Comparison of ENCODE assay signal across 9 cellular contexts in genomic region chr1:110433803-110434202, GRCh38. TPM values are rescaled to one million over a fixed set of nuclear protein-coding genes. Genes with fewer than 3 reads are reported as not detected.
DNase-seq lines count a peak whose midpoint lies in the region; ATAC-seq, FAIRE-seq and TF ChIP-seq lines count a peak whose summit lies in the region.
"Had no signal": no experiment of that assay in that cellular context is flagged by ENCODE, and none has a peak within 500 bp of the region (broad histone marks: within the 10 kb centered on the region; RNA-seq: fewer than 3 reads in every experiment).

No MANE protein-coding gene starts in this region.

- 0 out of 5 replicates have a peak, but pooled peaks of 1 of the 2 experiments have one; percentile 29 for TF ChIP-seq RAD21 in A549 (conservative IDR thresholded peaks at IDR 0.05 in 1 of 2, IDR thresholded peaks at IDR 0.05 in 1 of 2)

- no peak overlapping the region for H3K4me3 ChIP-seq in A549
- H3K4me3 ChIP-seq in right cardiac atrium (ENCODE audit: low read length) = no peak overlapping the region

- WGBS in A549 (ENCODE audit: missing lambda C conversion rate) = 21% methylated on average over 3 of the region's 3 CpGs
- 40% methylated on average over 3 of the region's 3 CpGs for WGBS in right cardiac atrium

- peak overlapping the region; percentile 20 to 73; a peak in 4 of 6 replicates for H3K27ac ChIP-seq in A549
- no peak overlapping the region for H3K27ac ChIP-seq in right cardiac atrium (ENCODE audit: low read length)

- peak overlapping the region; percentile 41 for H3K4me2 ChIP-seq in A549

- peak; percentile 11; the same call in 1 of the 3 replicates for TF ChIP-seq CTCF in A549 (IDR thresholded peaks at IDR 0.05)

- H3K27me3 ChIP-seq in right cardiac atrium (ENCODE audit: control insufficient read depth, insufficient read depth) = no peaks in the 10 kb centered on the region

- CTCF ChIA-PET in A549 (lab: Yijun Ruan, JAX) (interaction anchor here (0.7 to 11.4 kb wide), 14 partner anchors 11 to 306 kb away, joined by 3 to 140 read pairs (median 4); partner anchors contain the start of gene RBM15), HEK293T (lab: Yijun Ruan, JAX) (interaction anchor here (0.7 kb wide), 1 partner anchor 237 kb away, joined by 3 read pairs; no protein-coding TSS in a partner anchor)

- no peaks in the 10 kb centered on the region for H3K9me3 ChIP-seq in A549
- H3K9me3 ChIP-seq in right cardiac atrium (ENCODE audit: control insufficient read depth, low read length) = no peaks in the 10 kb centered on the region

- ATAC-seq in A549 (peak; percentile 96 to 97), right cardiac atrium (peak; percentile 74 to 83)

- peak; percentile 54 to 64 for DNase-seq in A549 (ENCODE audit: low read depth in 1 of 2, low spot score in 1 of 2)
- peak; percentile 69 for DNase-seq in HEK293T (ENCODE audit: extremely low spot score)
- peak; percentile 51 for DNase-seq in SKM-1 (lab: John Stamatoyannopoulos, UW; ENCODE audit: unreplicated experiment)
- peak; percentile 65 to 78 (median 74) for DNase-seq in right cardiac atrium
- DNase-seq in stimulated activated CD4-positive, alpha-beta T cell treated with anti-CD3 and anti-CD28 coated beads, Interleukin-2, amount 100 ng/mL, for 48 hours = no peak
- DNase-seq in hippocampal formation (lab: John Stamatoyannopoulos, UW) = no peak
- DNase-seq in cerebellar cortex (ENCODE audit: low spot score) = no peak
- no peak for DNase-seq in epidermal melanocyte (ENCODE audit: insufficient read length, low spot score)

- TF ChIP-seq EP300 in A549 (IDR thresholded peaks at IDR 0.05) = no peak

- FAIRE-seq in A549 (lab: Jason Lieb, UNC) = no peak
- FAIRE-seq: keratinocyte had no signal

- intact Hi-C loops in right cardiac atrium (cut with DNase I) = no loop called here

- POLR2A ChIA-PET in A549 (lab: Yijun Ruan, JAX) (interaction anchor here (1.4 kb wide), 1 partner anchor 95 kb away, joined by 5 read pairs; the partner anchor contains the start of gene RBM15), HEK293T (lab: Yijun Ruan, JAX) (interaction anchor here (1.1 to 2.3 kb wide), 2 partner anchors 25 to 95 kb away, joined by 3 to 7 read pairs; no protein-coding TSS in a partner anchor)

- H3K4me1 ChIP-seq in A549 (peaks cover 12% of the 10 kb centered on the region), right cardiac atrium (ENCODE audit: control insufficient read depth, insufficient read depth, low read length) (peaks cover 4% of the 10 kb centered on the region)

- TF ChIP-seq POLR2A in A549 (IDR thresholded peaks at IDR 0.05; ENCODE audit: low read length) = no peak

TF ChIP-seq in A549, 52 proteins besides CTCF, POLR2A, EP300 and RAD21:
- TF ChIP-seq SMC3 (IDR thresholded peaks at IDR 0.05) (0 out of 3 replicates have a peak, but pooled peaks have one; percentile 20), ZNF302 (CRISPR knock-in tag; IDR thresholded peaks at IDR 0.05) (no peak), CEBPB (IDR thresholded peaks at IDR 0.05) (peak; percentile 69 to 75; a peak in 3 of 4 replicates)

TF ChIP-seq in HEK293T, 16 proteins besides CTCF, POLR2A, EP300 and RAD21:
- peak; percentile 44 for TF ChIP-seq PKNOX1 (IDR thresholded peaks at IDR 0.05)
- no peak for TF ChIP-seq NFRKB (IDR thresholded peaks at IDR 0.05)

RNA-seq across cellular contexts. Expression of gene PROK1, which starts 17.1 kb away (rescaled TPM):
- polyA plus RNA-seq in A549 (2011; rRNA removed) (not detected in 2 replicates), A549 (2017; fragmentation: RNase III; extraction: RNeasy Plus Mini Kit Qiagen cat#74134 plus additional on column Dnase treatment) (not detected in 3 replicates), right cardiac atrium (2.6 TPM)
- not detected in 2 replicates for polyA plus RNA-seq in A549 (2012; cell fraction: cytosol; rRNA removed)
- polyA plus RNA-seq in A549 (2012; cell fraction: nucleus; rRNA removed) = not detected in 2 replicates
- polyA minus RNA-seq in A549 (2011; rRNA and poly(A)+ RNA removed) = not detected in 2 replicates
- 1 to 10 TPM in 1 of 4 donors, under 1 TPM in 1, not detected in 2; 0.93 to 1.3 TPM for total RNA-seq in right cardiac atrium
- polyA plus RNA-seq: keratinocyte had no signal

RNA-seq across cellular contexts. Expression of gene LAMTOR5, which starts 26.3 kb away (rescaled TPM):
- 256 and 314 TPM in 2 replicates for polyA plus RNA-seq in A549 (2011; rRNA removed)
- polyA plus RNA-seq in A549 (2012; cell fraction: cytosol; rRNA removed) = 293 and 304 TPM in 2 replicates
- polyA plus RNA-seq in A549 (2012; cell fraction: nucleus; rRNA removed) = 86.8 and 153 TPM in 2 replicates
- 217 to 254 TPM (median 251 TPM) in 3 replicates for polyA plus RNA-seq in A549 (2017; fragmentation: RNase III; extraction: RNeasy Plus Mini Kit Qiagen cat#74134 plus additional on column Dnase treatment)
- polyA minus RNA-seq in A549 (2011; rRNA and poly(A)+ RNA removed) = 59.2 and 75.3 TPM in 2 replicates
- total RNA-seq in right cardiac atrium = 100 to 1,000 TPM; 185 to 236 (median 207) TPM
- 549 TPM for polyA plus RNA-seq in right cardiac atrium

RNA-seq across cellular contexts. Expression of gene SLC16A4, which starts 43.0 kb away (rescaled TPM):
- polyA plus RNA-seq in A549 (2011; rRNA removed) (176 and 188 TPM in 2 replicates), A549 (2017; fragmentation: RNase III; extraction: RNeasy Plus Mini Kit Qiagen cat#74134 plus additional on column Dnase treatment) (47.2 to 71.8 TPM (median 61.0 TPM) in 3 replicates), right cardiac atrium (3.0 TPM)
- polyA plus RNA-seq in A549 (2012; cell fraction: cytosol; rRNA removed) = 15.3 and 21.3 TPM in 2 replicates
- 7.4 and 12.9 TPM in 2 replicates for polyA plus RNA-seq in A549 (2012; cell fraction: nucleus; rRNA removed)
- 96.7 and 113 TPM in 2 replicates for polyA minus RNA-seq in A549 (2011; rRNA and poly(A)+ RNA removed)
- 1 to 10 TPM; 4.6 to 7.3 (median 6.4) TPM for total RNA-seq in right cardiac atrium

Comparison
In these comparisons a context has a peak if more than half of its experiments do, and no peak if none do; other contexts are left out.
1. DNase-seq: peak in A549 (2 of 2), HEK293T (single experiment), SKM-1 (single experiment) and right cardiac atrium (3 of 3); none in stimulated activated CD4-positive, alpha-beta T cell treated with anti-CD3 and anti-CD28 coated beads, Interleukin-2, amount 100 ng/mL, for 48 hours (0 of 2), hippocampal formation (0 of 2), cerebellar cortex (single experiment) and epidermal melanocyte (single experiment).